14 cellular contexts compared by ENCODE assay signal in the genomic region with DNA sequence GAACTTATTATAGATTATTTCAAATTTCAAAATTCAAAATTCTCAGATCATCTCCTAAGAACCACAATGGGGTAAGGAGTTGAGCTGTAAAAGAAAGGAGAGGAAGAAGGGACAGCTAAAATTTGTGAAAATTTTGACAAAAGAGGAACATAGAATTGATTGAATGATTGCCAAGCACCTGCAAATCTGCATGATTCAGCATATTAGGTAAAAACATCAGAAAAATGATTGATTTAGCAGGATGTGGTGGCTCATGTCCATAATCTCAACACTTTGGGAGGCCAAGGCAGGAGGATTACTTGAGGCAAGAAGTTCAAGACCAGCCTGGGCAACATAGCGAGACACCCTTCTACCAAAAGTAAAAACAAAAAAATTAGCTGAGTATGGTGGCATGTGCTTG. TPM values are rescaled to one million over a fixed set of nuclear protein-coding genes. Genes with fewer than 3 reads are reported as not detected.
DNase-seq lines count a peak whose midpoint lies in the region; ATAC-seq and TF ChIP-seq lines count a peak whose summit lies in the region.
"Had no signal": no experiment of that assay in that cellular context is flagged by ENCODE, and none has a peak within 500 bp of the region (broad histone marks: within the 10 kb centered on the region; RNA-seq: fewer than 3 reads in every experiment).

No MANE protein-coding gene starts in this region.

- no peaks in the 10 kb centered on the region; the same call in 1 of the 2 replicates for H3K9me2 ChIP-seq in PC-9 (ENCODE audit: insufficient read depth)

- no peak overlapping the region for H3K4me3 Mint-ChIP-seq in stimulated activated naive CD8-positive, alpha-beta T cell treated with anti-CD3 and anti-CD28 coated beads, Interleukin-15, Interleukin-2, amounts not matched to agents 100 ng/mL and 50 ng/mL, for 24 hours
- H3K4me3 Mint-ChIP-seq in activated T-helper 17 cell treated with anti-CD3 and anti-CD28 coated beads, Interleukin-2, amount 50 U/mL, for 72 hours: peak overlapping the region; percentile 12
- H3K4me3 Mint-ChIP-seq: CD4-positive, alpha-beta memory T cell had no signal

- H3K36me3 ChIP-seq in PC-9 (ENCODE audit: low read depth): peaks cover 24% of the 10 kb centered on the region
- H3K36me3 ChIP-seq: BE2C had no signal

- no peak for DNase-seq in stimulated activated naive CD8-positive, alpha-beta T cell treated with anti-CD3 and anti-CD28 coated beads, Interleukin-15, Interleukin-2, amounts not matched to agents 100 U/mL and 50 U/mL, for 24 hours
- no peak for DNase-seq in PC-9
- no peak for DNase-seq in middle frontal gyrus (ENCODE audit: extremely low spot score, low spot score)
- DNase-seq in coronary artery (ENCODE audit: low spot score): no peak
- DNase-seq: BE2C; CD4-positive, alpha-beta memory T cell; DMS153; DMS79 treated with DMSO at 0.1 percent for 48 hours; EL; H7 had no signal

- H3K4me1 Mint-ChIP-seq in stimulated activated naive CD8-positive, alpha-beta T cell treated with anti-CD3 and anti-CD28 coated beads, Interleukin-15, Interleukin-2, amounts not matched to agents 100 ng/mL and 50 ng/mL, for 24 hours (ENCODE audit: low read depth): peaks cover 83% of the 10 kb centered on the region
- H3K4me1 Mint-ChIP-seq in activated T-helper 17 cell treated with anti-CD3 and anti-CD28 coated beads, Interleukin-2, amount 50 U/mL, for 72 hours: peaks cover 31% of the 10 kb centered on the region

- no peaks in the 10 kb centered on the region for H3K27me3 ChIP-seq in PC-9 (ENCODE audit: insufficient read depth, low read depth)
- H3K27me3 ChIP-seq: BE2C had no signal

- no TSS peak for BruUV-seq in PC-9 (replicated peaks; lab: Mats Ljungman, UMichigan)

- intact Hi-C loops in PC-9 (cut with micrococcal nuclease; ENCODE audit: unreplicated experiment): no loop called here

- H2AFZ ChIP-seq in PC-9: no peak overlapping the region

- H3K4me3 ChIP-seq in PC-9 (no peak overlapping the region), coronary artery (no peak overlapping the region)

- no peaks in the 10 kb centered on the region for H3F3A ChIP-seq in PC-9 (ENCODE audit: insufficient read depth, low read depth)

- peaks cover 20% of the 10 kb centered on the region for H3K4me1 ChIP-seq in PC-9 (replicated peaks; ENCODE audit: insufficient read depth)
- H3K4me1 ChIP-seq: BE2C had no signal

- no peaks in the 10 kb centered on the region; the same call in 1 of the 2 replicates for H4K20me1 ChIP-seq in PC-9 (ENCODE audit: insufficient read depth)

- TF ChIP-seq CTCF in PC-9 (conservative IDR thresholded peaks at IDR 0.05) (no peak), coronary artery (IDR thresholded peaks at IDR 0.05) (no peak)

- H3K4me2 ChIP-seq in PC-9: no peak overlapping the region

- H3K9me3 ChIP-seq in PC-9 (ENCODE audit: insufficient read depth, low read depth): no peaks in the 10 kb centered on the region
- H3K9me3 ChIP-seq: BE2C had no signal

- no peaks in the 10 kb centered on the region for H3K9me3 Mint-ChIP-seq in stimulated activated naive CD8-positive, alpha-beta T cell treated with anti-CD3 and anti-CD28 coated beads, Interleukin-15, Interleukin-2, amounts not matched to agents 100 ng/mL and 50 ng/mL, for 24 hours
- H3K9me3 Mint-ChIP-seq in activated T-helper 17 cell treated with anti-CD3 and anti-CD28 coated beads, Interleukin-2, amount 50 U/mL, for 72 hours: no peaks in the 10 kb centered on the region
- H3K9me3 Mint-ChIP-seq: CD4-positive, alpha-beta memory T cell had no signal

- CTCF ChIA-PET in PC-9 (lab: Charles Lee): no interaction called here

- no peak for ATAC-seq in stimulated activated naive CD8-positive, alpha-beta T cell treated with anti-CD3 and anti-CD28 coated beads, Interleukin-15, Interleukin-2, amounts not matched to agents 100 U/mL and 50 U/mL, for 24 hours
- no peak for ATAC-seq in activated T-helper 17 cell treated with anti-CD3 and anti-CD28 coated beads, Interleukin-2, amount 50 U/mL, for 72 hours (replicated peaks)
- no peak for ATAC-seq in GM18861 (IDR thresholded peaks at IDR 0.05; ENCODE audit: unreplicated experiment)

- peaks cover 95% of the 10 kb centered on the region for H3K79me2 ChIP-seq in PC-9 (ENCODE audit: low read depth)

- POLR2A ChIA-PET in PC-9 (lab: Charles Lee; ENCODE audit: unreplicated experiment): no interaction called here

- peaks cover 82% of the 10 kb centered on the region for H3K36me3 Mint-ChIP-seq in stimulated activated naive CD8-positive, alpha-beta T cell treated with anti-CD3 and anti-CD28 coated beads, Interleukin-15, Interleukin-2, amounts not matched to agents 100 ng/mL and 50 ng/mL, for 24 hours (ENCODE audit: low read depth)
- H3K36me3 Mint-ChIP-seq in activated T-helper 17 cell treated with anti-CD3 and anti-CD28 coated beads, Interleukin-2, amount 50 U/mL, for 72 hours (ENCODE audit: low read depth): peaks cover 45% of the 10 kb centered on the region

- H3K27me3 Mint-ChIP-seq in stimulated activated naive CD8-positive, alpha-beta T cell treated with anti-CD3 and anti-CD28 coated beads, Interleukin-15, Interleukin-2, amounts not matched to agents 100 ng/mL and 50 ng/mL, for 24 hours: no peaks in the 10 kb centered on the region
- H3K27me3 Mint-ChIP-seq in activated T-helper 17 cell treated with anti-CD3 and anti-CD28 coated beads, Interleukin-2, amount 50 U/mL, for 72 hours: no peaks in the 10 kb centered on the region
- H3K27me3 Mint-ChIP-seq: CD4-positive, alpha-beta memory T cell had no signal

- H3K27ac Mint-ChIP-seq in stimulated activated naive CD8-positive, alpha-beta T cell treated with anti-CD3 and anti-CD28 coated beads, Interleukin-15, Interleukin-2, amounts not matched to agents 100 ng/mL and 50 ng/mL, for 24 hours: peak overlapping the region; percentile 71
- no peak overlapping the region for H3K27ac Mint-ChIP-seq in activated T-helper 17 cell treated with anti-CD3 and anti-CD28 coated beads, Interleukin-2, amount 50 U/mL, for 72 hours
- H3K27ac Mint-ChIP-seq: CD4-positive, alpha-beta memory T cell had no signal

- peak overlapping the region; percentile 12; the same call in 1 of the 2 replicates for H3K27ac ChIP-seq in PC-9
- H3K27ac ChIP-seq in coronary artery: no peak overlapping the region
- H3K27ac ChIP-seq: C4-2B had no signal

RNA-seq across cellular contexts. Expression of a gene that starts 14.3 kb away (rescaled TPM):
- total RNA-seq in PC-9 (2021): 17.3 and 24.8 TPM in 2 replicates
- total RNA-seq in activated T-helper 17 cell treated with anti-CD3 and anti-CD28 coated beads, Interleukin-2, amount 50 U/mL, for 72 hours: 10 to 100 TPM; 25.7 to 26.9 TPM
